ENCODE assay signal across 15 cellular contexts in the genomic region with DNA sequence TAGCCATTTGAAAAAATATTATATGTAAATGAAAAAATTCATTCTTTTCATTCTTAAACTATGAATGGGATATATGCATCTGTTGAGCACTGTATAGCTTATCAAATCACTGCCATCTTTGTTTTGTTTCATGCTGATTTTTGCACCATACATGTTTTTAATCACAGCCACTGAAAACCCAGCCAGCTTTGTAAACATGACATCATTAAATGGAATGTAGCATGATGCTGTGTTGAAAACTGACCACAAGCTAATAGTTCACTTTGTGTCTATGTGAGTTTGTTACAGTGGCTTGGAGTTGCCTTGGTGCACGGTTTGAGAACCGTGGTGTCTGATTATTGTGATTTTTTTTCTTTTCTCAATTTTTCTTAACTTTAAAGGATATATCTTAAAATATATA.
DNase-seq lines count a peak whose midpoint lies in the region; TF ChIP-seq lines count a peak whose summit lies in the region.
"Had no signal": no experiment of that assay in that cellular context is flagged by ENCODE, and none has a peak within 500 bp of the region (broad histone marks: within the 10 kb centered on the region; RNA-seq: fewer than 3 reads in every experiment).

No MANE protein-coding gene starts in this region.

- H3K27ac ChIP-seq in HEK293 (ENCODE audit: extremely low read depth, low read depth, low read length) = no peak overlapping the region
- H3K27ac ChIP-seq in ascending aorta = peak overlapping the region; percentile 49 to 69
- H3K27ac ChIP-seq: heart left ventricle, lower lobe of right lung, parathyroid adenoma, SK-N-MC had no signal

- no peaks in the 10 kb centered on the region for H3K4me1 ChIP-seq in HEK293 (ENCODE audit: control insufficient read depth, insufficient read depth, low read length)
- H3K4me1 ChIP-seq in ascending aorta = peaks cover 0 to 4% of the 10 kb centered on the region in 2 donors
- H3K4me1 ChIP-seq: lower lobe of right lung, parathyroid adenoma had no signal

- POLR2A ChIA-PET in HEK293 (lab: Yijun Ruan, JAX) = no interaction called here

- no peaks in the 10 kb centered on the region for H3K27me3 ChIP-seq in ascending aorta
- H3K27me3 ChIP-seq: heart left ventricle had no signal

- DNase-seq in ascending aorta (ENCODE audit: low spot score in 2 of 2) (no peak), foreskin fibroblast (peak; percentile 66 to 79), stromal cell of bone marrow (ENCODE audit: low read depth) (peak; percentile 60), superior temporal gyrus (ENCODE audit: extremely low spot score) (no peak), DMS153 (lab: John Stamatoyannopoulos, UW) (no peak), NCI-H2029 (lab: John Stamatoyannopoulos, UW) (no peak), NCI-H1436 (lab: John Stamatoyannopoulos, UW) (no peak)
- DNase-seq: activated CD4-positive, alpha-beta T cell treated with anti-CD3 and anti-CD28 coated beads for 4 hours; heart left ventricle; lower lobe of right lung; NCI-H1092; NCI-H748 treated with DMSO at 0.1 percent for 48 hours had no signal

- intact Hi-C loops in ascending aorta (cut with DNase I) = no loop called here

- H3K9me3 ChIP-seq in HEK293 (ENCODE audit: control insufficient read depth, insufficient read depth, low read depth, low read length) (no peaks in the 10 kb centered on the region), ascending aorta (no peaks in the 10 kb centered on the region)
- H3K9me3 ChIP-seq: heart left ventricle, lower lobe of right lung had no signal

- no peak overlapping the region for H3K4me3 ChIP-seq in HEK293 (ENCODE audit: low read depth, low read length)
- no peak overlapping the region for H3K4me3 ChIP-seq in ascending aorta
- no peak overlapping the region for H3K4me3 ChIP-seq in foreskin fibroblast (ENCODE audit: low read depth in 1 of 2, low read length in 2 of 2)
- H3K4me3 ChIP-seq: heart left ventricle, lower lobe of right lung, SK-N-MC had no signal

- H3K36me3 ChIP-seq in HEK293 (ENCODE audit: control insufficient read depth in 2 of 2, insufficient read depth in 1 of 2, low read length in 2 of 2) (peaks cover 0 to 21% of the 10 kb centered on the region in 2 experiments; a peak in 2 of 3 replicates), ascending aorta (no peaks in the 10 kb centered on the region)
- H3K36me3 ChIP-seq: lower lobe of right lung had no signal

- CTCF ChIA-PET in HEK293 (lab: Yijun Ruan, JAX) = no interaction called here

- TF ChIP-seq CTCF in HEK293 (tag by site-specific recombination; IDR thresholded peaks at IDR 0.05) (no peak), ascending aorta (IDR thresholded peaks at IDR 0.05) (no peak), foreskin fibroblast (IDR thresholded peaks at IDR 0.05; ENCODE audit: low read depth, low read length) (no peak)

TF ChIP-seq in HEK293, 187 proteins besides CTCF, POLR2A, EP300 and RAD21:
- TF ChIP-seq ZNF629 (tag by site-specific recombination; IDR thresholded peaks at IDR 0.05) = peak; percentile 28; the same call in 1 of the 2 replicates
- no peak for TF ChIP-seq ZNF184 (tag by site-specific recombination; IDR thresholded peaks at IDR 0.05)
- TF ChIP-seq ZNF76 (tag by site-specific recombination; IDR thresholded peaks at IDR 0.05; ENCODE audit: borderline replicate concordance, low read depth) = no peak
- TF ChIP-seq, protein P1, sequence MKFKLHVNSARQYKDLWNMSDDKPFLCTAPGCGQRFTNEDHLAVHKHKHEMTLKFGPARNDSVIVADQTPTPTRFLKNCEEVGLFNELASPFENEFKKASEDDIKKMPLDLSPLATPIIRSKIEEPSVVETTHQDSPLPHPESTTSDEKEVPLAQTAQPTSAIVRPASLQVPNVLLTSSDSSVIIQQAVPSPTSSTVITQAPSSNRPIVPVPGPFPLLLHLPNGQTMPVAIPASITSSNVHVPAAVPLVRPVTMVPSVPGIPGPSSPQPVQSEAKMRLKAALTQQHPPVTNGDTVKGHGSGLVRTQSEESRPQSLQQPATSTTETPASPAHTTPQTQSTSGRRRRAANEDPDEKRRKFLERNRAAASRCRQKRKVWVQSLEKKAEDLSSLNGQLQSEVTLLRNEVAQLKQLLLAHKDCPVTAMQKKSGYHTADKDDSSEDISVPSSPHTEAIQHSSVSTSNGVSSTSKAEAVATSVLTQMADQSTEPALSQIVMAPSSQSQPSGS (tag by site-specific recombination; IDR thresholded peaks at IDR 0.05; ENCODE audit: low read depth) = 0 out of 2 replicates have a peak, but pooled peaks have one; percentile 42

Comparison
In these comparisons a context has a peak if more than half of its experiments do, and no peak if none do; other contexts are left out.
1. DNase-seq: peak in foreskin fibroblast (2 of 2) and stromal cell of bone marrow (single experiment); none in ascending aorta (0 of 2), superior temporal gyrus (single experiment), DMS153 (single experiment), NCI-H2029 (single experiment) and NCI-H1436 (single experiment).